1 cellular context compared by ENCODE assay signal in the genomic region with DNA sequence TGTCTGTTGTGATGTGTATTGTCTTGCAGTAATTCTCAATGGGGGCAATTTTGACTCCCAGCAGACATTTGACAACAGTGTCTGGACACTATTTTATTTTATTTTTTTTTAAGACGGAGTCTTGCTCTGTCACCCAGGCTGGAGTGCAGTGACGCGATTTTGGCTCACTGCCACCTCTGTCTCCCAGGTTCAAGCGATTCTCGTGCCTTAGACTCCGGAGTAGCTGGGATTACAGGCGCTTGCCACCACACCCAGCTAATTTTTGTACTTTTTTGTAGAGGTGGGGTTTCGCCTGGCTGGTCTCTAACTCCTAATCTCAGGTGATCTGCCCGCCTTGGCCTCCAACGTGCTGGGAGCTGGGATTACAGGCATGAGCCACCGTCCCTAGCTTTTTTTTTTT.
TF ChIP-seq lines count a peak whose summit lies in the region.

No MANE protein-coding gene starts in this region.

TF ChIP-seq in H1, 55 proteins besides CTCF, POLR2A, EP300 and RAD21:
- TF ChIP-seq RXRA (IDR thresholded peaks at IDR 0.05; ENCODE audit: insufficient read depth, low read depth, low read length) (no peak), NRF1 (IDR thresholded peaks at IDR 0.05; ENCODE audit: low read depth, low read length) (no peak), EGR1 (IDR thresholded peaks at IDR 0.05; ENCODE audit: borderline replicate concordance, low read depth, low read length) (no peak), CHD2 (IDR thresholded peaks at IDR 0.05; ENCODE audit: low read length) (no peak), CREB1 (IDR thresholded peaks at IDR 0.05) (no peak), ZNF274 (IDR thresholded peaks at IDR 0.05; ENCODE audit: borderline replicate concordance, extremely low read depth, low read length) (no peak), BCL11A (IDR thresholded peaks at IDR 0.05; ENCODE audit: low read depth in 2 of 2, low read length in 2 of 2) (no peak)
- TF ChIP-seq, protein P1, sequence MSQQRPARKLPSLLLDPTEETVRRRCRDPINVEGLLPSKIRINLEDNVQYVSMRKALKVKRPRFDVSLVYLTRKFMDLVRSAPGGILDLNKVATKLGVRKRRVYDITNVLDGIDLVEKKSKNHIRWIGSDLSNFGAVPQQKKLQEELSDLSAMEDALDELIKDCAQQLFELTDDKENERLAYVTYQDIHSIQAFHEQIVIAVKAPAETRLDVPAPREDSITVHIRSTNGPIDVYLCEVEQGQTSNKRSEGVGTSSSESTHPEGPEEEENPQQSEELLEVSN (IDR thresholded peaks at IDR 0.05): no peak
- TF ChIP-seq, protein P2, sequence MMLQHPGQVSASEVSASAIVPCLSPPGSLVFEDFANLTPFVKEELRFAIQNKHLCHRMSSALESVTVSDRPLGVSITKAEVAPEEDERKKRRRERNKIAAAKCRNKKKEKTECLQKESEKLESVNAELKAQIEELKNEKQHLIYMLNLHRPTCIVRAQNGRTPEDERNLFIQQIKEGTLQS (IDR thresholded peaks at IDR 0.05; ENCODE audit: insufficient read depth, low read depth, low read length): no peak
